ENCODE assay signal across 21 cellular contexts in genomic region chr2:207950761-207951114, GRCh38.
"Had no signal": no experiment of that assay in that cellular context is flagged by ENCODE, and none has a peak within 500 bp of the region (broad histone marks: within the 10 kb centered on the region; RNA-seq: fewer than 3 reads in every experiment).

No MANE protein-coding gene starts in this region.

- DNase-seq: colonic mucosa; effector CD8-positive, alpha-beta T cell; endodermal cell; foreskin melanocyte; glutamatergic neuron; hypothalamus; kidney; natural killer cell; sigmoid colon; stimulated activated CD4-positive, alpha-beta T cell treated with anti-CD3 and anti-CD28 coated beads, Interleukin-2, amount 100 ng/mL, for 24 hours; stimulated activated CD4-positive, alpha-beta T cell treated with anti-CD3 and anti-CD28 coated beads, Interleukin-4, amount 100 ng/mL, for 24 hours; stimulated activated naive CD4-positive, alpha-beta T cell treated with Interleukin-2 at 50 U/mL for 16 hours; stomach; thyroid gland; trophoblast cell had no signal

- H3K9me3 ChIP-seq: colonic mucosa, esophagus muscularis mucosa, prostate gland, right atrium auricular region, sigmoid colon, stomach, thyroid gland, vagina had no signal

- H3K27ac ChIP-seq: colonic mucosa, esophagus muscularis mucosa, prostate gland, right atrium auricular region, sigmoid colon, stomach, thyroid gland, vagina had no signal

- H3K27me3 ChIP-seq: colonic mucosa, esophagus muscularis mucosa, right atrium auricular region, sigmoid colon, stomach, thyroid gland, vagina had no signal

- H3K4me1 ChIP-seq: colonic mucosa, prostate gland, vagina had no signal

- FAIRE-seq: kidney had no signal

- H3K36me3 ChIP-seq: colonic mucosa, prostate gland, right atrium auricular region, sigmoid colon, thyroid gland, vagina had no signal

- ATAC-seq: natural killer cell; stimulated activated effector memory CD8-positive, alpha-beta T cell treated with anti-CD3 and anti-CD28 coated beads, Interleukin-12 subunit alpha, Interleukin-12 subunit beta, amount 100 ng/mL, for 72 hours had no signal

- H3K4me3 ChIP-seq: colonic mucosa, esophagus muscularis mucosa, lung, prostate gland, right atrium auricular region, sigmoid colon, stomach, thyroid gland, vagina had no signal
